In the genomic region with DNA sequence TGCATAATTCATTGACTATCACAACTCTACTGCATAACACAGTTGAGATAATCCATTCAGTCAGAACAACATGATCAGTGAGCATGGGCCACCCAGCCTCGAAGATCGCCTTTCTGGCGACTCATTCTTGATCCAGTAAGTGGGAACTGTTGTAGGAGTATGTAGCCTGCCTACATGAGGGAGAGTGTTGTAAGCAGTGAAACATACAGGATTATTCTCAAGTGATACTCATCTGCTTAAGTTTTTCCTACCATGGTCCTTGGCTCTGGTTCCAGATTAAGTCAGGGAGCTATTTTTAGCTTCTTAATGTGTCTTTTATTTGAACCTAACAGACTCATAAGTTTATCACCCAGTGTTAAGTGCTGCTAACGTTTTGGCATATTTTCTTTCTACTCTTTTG, we compare ENCODE assay signal across 15 cellular contexts. TPM values are rescaled to one million over a fixed set of nuclear protein-coding genes. Genes with fewer than 3 reads are reported as not detected.
A peak's percentile ranks its signal among the peaks of the same experiment; 100 is the strongest.
DNase-seq lines count a peak whose midpoint lies in the region; ATAC-seq and TF ChIP-seq lines count a peak whose summit lies in the region.
"Had no signal": no experiment of that assay in that cellular context is flagged by ENCODE, and none has a peak within 500 bp of the region (broad histone marks: within the 10 kb centered on the region; RNA-seq: fewer than 3 reads in every experiment).

No MANE protein-coding gene starts in this region.

- H3K27me3 ChIP-seq in IMR-90 (ENCODE audit: control insufficient read depth, insufficient read depth, low read length) = no peaks in the 10 kb centered on the region
- H3K27me3 ChIP-seq in left lung = no peaks in the 10 kb centered on the region
- no peaks in the 10 kb centered on the region for H3K27me3 ChIP-seq in testis
- H3K27me3 ChIP-seq in dorsolateral prefrontal cortex = no peaks in the 10 kb centered on the region
- H3K27me3 ChIP-seq in stomach = no peaks in the 10 kb centered on the region
- H3K27me3 ChIP-seq: cardiac muscle cell had no signal

- BruUV-seq in IMR-90 (replicated peaks; lab: Mats Ljungman, UMichigan) = no TSS peak

- no peak overlapping the region for H2AFZ ChIP-seq in IMR-90 (replicated peaks; ENCODE audit: low read length, poor library complexity)

- no peak overlapping the region for H3K56ac ChIP-seq in IMR-90 (ENCODE audit: extremely low read depth, insufficient read depth, low read length)

- H3K27ac ChIP-seq in IMR-90 (ENCODE audit: insufficient read depth, low read length) = no peak overlapping the region
- no peak overlapping the region for H3K27ac ChIP-seq in left lung
- no peak overlapping the region for H3K27ac ChIP-seq in testis
- no peak overlapping the region for H3K27ac ChIP-seq in dorsolateral prefrontal cortex
- no peak overlapping the region for H3K27ac ChIP-seq in stomach
- H3K27ac ChIP-seq: cardiac muscle cell had no signal

- POLR2A ChIA-PET in IMR-90 (lab: Charles Lee; ENCODE audit: unreplicated experiment) = interaction anchor here (0.7 kb wide), 1 partner anchor 47 kb away, joined by 3 read pairs; no protein-coding TSS in a partner anchor

- H3K18ac ChIP-seq in IMR-90 (ENCODE audit: low read depth, low read length) = no peak overlapping the region

- H3K4me3 ChIP-seq in IMR-90 (ENCODE audit: insufficient read depth, low read depth, low read length) (no peak overlapping the region), choroid plexus epithelial cell (ENCODE audit: low read depth, low read length) (no peak overlapping the region), left lung (no peak overlapping the region), testis (no peak overlapping the region), dorsolateral prefrontal cortex (no peak overlapping the region), stomach (no peak overlapping the region)
- H3K4me3 ChIP-seq: cardiac muscle cell had no signal

- H2AK9ac ChIP-seq in IMR-90 (replicated peaks; ENCODE audit: low read depth, low read length, poor library complexity) = no peak overlapping the region

- WGBS in IMR-90 (ENCODE audit: extremely low coverage in 2 of 2, insufficient read length in 1 of 2), 2 experiments = no CpG with 5 or more reads among the region's 4 CpGs
- 71 to 78% methylated on average over 4 of the region's 4 CpGs for WGBS in testis, 2 donors
- 66 to 79% (median 71%) methylated on average over 4 of the region's 4 CpGs for WGBS in stomach, 5 donors

- no peak overlapping the region for H2AK5ac ChIP-seq in IMR-90 (ENCODE audit: low read depth, low read length)

- H3K9me3 ChIP-seq in IMR-90 (ENCODE audit: control insufficient read depth, insufficient read depth, low read length) = no peaks in the 10 kb centered on the region
- H3K9me3 ChIP-seq in left lung = no peaks in the 10 kb centered on the region
- no peaks in the 10 kb centered on the region for H3K9me3 ChIP-seq in testis
- H3K9me3 ChIP-seq in stomach = no peaks in the 10 kb centered on the region

- no peak overlapping the region for H2BK5ac ChIP-seq in IMR-90 (ENCODE audit: low read depth, low read length, poor library complexity, severe bottlenecking)

- no peak overlapping the region for H4K91ac ChIP-seq in IMR-90 (ENCODE audit: insufficient read depth, low read depth, low read length)

- H3K4me1 ChIP-seq in IMR-90 (ENCODE audit: control insufficient read depth, insufficient read depth, low read length) = peaks cover 6% of the 10 kb centered on the region
- H3K4me1 ChIP-seq in left lung = peaks cover 3 to 29% of the 10 kb centered on the region in 2 donors
- no peaks in the 10 kb centered on the region for H3K4me1 ChIP-seq in testis
- H3K4me1 ChIP-seq in stomach = peaks cover 0 to 59% (median 18%) of the 10 kb centered on the region in 4 donors

- H4K5ac ChIP-seq in IMR-90 (ENCODE audit: low read depth, low read length) = no peak overlapping the region

- TF ChIP-seq RAD21 in IMR-90 (IDR thresholded peaks at IDR 0.05; ENCODE audit: low read length) = no peak

- peaks cover 23 to 43% of the 10 kb centered on the region in 2 experiments for H3K79me1 ChIP-seq in IMR-90 (ENCODE audit: low read depth in 1 of 2, low read length in 2 of 2)

- peak overlapping the region; percentile 12; the same call in 1 of the 2 replicates for H3K23ac ChIP-seq in IMR-90 (ENCODE audit: low read depth, low read length)

- TF ChIP-seq POLR2A in IMR-90 (IDR thresholded peaks at IDR 0.05; ENCODE audit: low read depth, low read length) (no peak), testis (IDR thresholded peaks at IDR 0.05) (no peak), stomach (IDR thresholded peaks at IDR 0.05) (no peak)

- H2BK15ac ChIP-seq in IMR-90 (ENCODE audit: low read depth, low read length) = no peak overlapping the region

- no peak overlapping the region for H2BK20ac ChIP-seq in IMR-90 (ENCODE audit: low read depth, low read length)

- no peak overlapping the region for H3K9ac ChIP-seq in IMR-90 (ENCODE audit: low read depth, low read length)

- dilution Hi-C loops in IMR-90 (cut with HindIII; ENCODE audit: low sequenced_read_pairs, unreplicated experiment) = no loop called here

- no peak for TF ChIP-seq CTCF in IMR-90 (conservative IDR thresholded peaks at IDR 0.05; ENCODE audit: low read depth, low read length)
- TF ChIP-seq CTCF in choroid plexus epithelial cell (conservative IDR thresholded peaks at IDR 0.05; ENCODE audit: low read depth, low read length) = no peak
- no peak for TF ChIP-seq CTCF in left lung (IDR thresholded peaks at IDR 0.05)
- no peak for TF ChIP-seq CTCF in testis (IDR thresholded peaks at IDR 0.05)
- no peak for TF ChIP-seq CTCF in dorsolateral prefrontal cortex (IDR thresholded peaks at IDR 0.05 in 54 of 56, conservative IDR thresholded peaks at IDR 0.05 in 2 of 56; ENCODE audit: low read depth in 1 of 56, partially characterized antibody in 56 of 56)
- no peak for TF ChIP-seq CTCF in stomach (IDR thresholded peaks at IDR 0.05)

- intact Hi-C loops in IMR-90 (cut with micrococcal nuclease) (loop anchor here (5.0 kb wide), 1 partner anchor 37 kb away; no protein-coding TSS in a partner anchor), left lung (cut with DNase I) (no loop called here), testis (cut with DNase I; ENCODE audit: low total_unique reads) (no loop called here), dorsolateral prefrontal cortex (cut with DNase I) (no loop called here), stomach (cut with DNase I; ENCODE audit: low total_unique reads) (no loop called here)

- H3K36me3 ChIP-seq in IMR-90 (ENCODE audit: control insufficient read depth, insufficient read depth, low read length) (peaks cover 45% of the 10 kb centered on the region), left lung (peaks cover 3 to 83% of the 10 kb centered on the region in 2 donors), testis (ENCODE audit: low read depth, missing control alignments) (no peaks in the 10 kb centered on the region), stomach (peaks cover 36 to 90% (median 86%) of the 10 kb centered on the region in 4 donors)

- H4K20me1 ChIP-seq in IMR-90 (ENCODE audit: insufficient read depth, low read length) = peaks cover 46% of the 10 kb centered on the region

- H3K4ac ChIP-seq in IMR-90 (ENCODE audit: low read depth, low read length) = no peak overlapping the region

- no peak for TF ChIP-seq EP300 in stomach (IDR thresholded peaks at IDR 0.05)

- no peak overlapping the region for H4K8ac ChIP-seq in IMR-90 (ENCODE audit: low read depth in 2 of 2, low read length in 2 of 2)

- H3K14ac ChIP-seq in IMR-90 (replicated peaks; ENCODE audit: low read depth, low read length) = peak overlapping the region; percentile 38

- DNase-seq in AG20443 (ENCODE audit: low spot score) (peak; percentile 25), IMR-90 (peak; percentile 76), choroid plexus epithelial cell (ENCODE audit: low read depth) (peak; percentile 68), left lung (peak in 1 of 2 donors; percentile 17), testis (no peak), dorsolateral prefrontal cortex (no peak), NCI-H526 treated with DMSO at 0.1 percent for 48 hours (lab: John Stamatoyannopoulos, UW) (no peak), stomach (no peak)
- DNase-seq: activated CD4-positive, CD25-positive, alpha-beta regulatory T cell treated with anti-CD3 and anti-CD28 coated beads, Interleukin-2, amount 50 U/mL, for 72 hours; activated T-cell treated with anti-CD3 and anti-CD28 coated beads, Interleukin-2, amount 50 U/mL, for 48 hours; CD8-positive, alpha-beta T cell; kidney; NCI-H1105 treated with DMSO at 0.1 percent for 48 hours had no signal

- H3K4me2 ChIP-seq in IMR-90 (ENCODE audit: low read depth, low read length) = no peak overlapping the region

- in situ Hi-C loops in IMR-90 (cut with MboI; ENCODE audit: low sequenced_read_pairs) = no loop called here

- peak; percentile 73; the same call in 1 of the 2 replicates for ATAC-seq in IMR-90 (ENCODE audit: low read depth)
- peak; percentile 58 for ATAC-seq in left lung
- ATAC-seq: CD8-positive, alpha-beta T cell; esophagus mucosa had no signal

- CTCF ChIA-PET in IMR-90 (lab: Yijun Ruan, JAX) = interaction anchor here (0.7 kb wide), 1 partner anchor 836 kb away, joined by 3 read pairs; no protein-coding TSS in a partner anchor

- no peak overlapping the region for H2BK120ac ChIP-seq in IMR-90 (ENCODE audit: low read depth, low read length)

- H3K9me1 ChIP-seq in IMR-90 (ENCODE audit: insufficient read depth, low read length) = peaks cover 12% of the 10 kb centered on the region; the same call in 1 of the 2 replicates

TF ChIP-seq in IMR-90, 13 proteins besides CTCF, POLR2A, EP300 and RAD21 (continues in another document):
- TF ChIP-seq, protein P1, sequence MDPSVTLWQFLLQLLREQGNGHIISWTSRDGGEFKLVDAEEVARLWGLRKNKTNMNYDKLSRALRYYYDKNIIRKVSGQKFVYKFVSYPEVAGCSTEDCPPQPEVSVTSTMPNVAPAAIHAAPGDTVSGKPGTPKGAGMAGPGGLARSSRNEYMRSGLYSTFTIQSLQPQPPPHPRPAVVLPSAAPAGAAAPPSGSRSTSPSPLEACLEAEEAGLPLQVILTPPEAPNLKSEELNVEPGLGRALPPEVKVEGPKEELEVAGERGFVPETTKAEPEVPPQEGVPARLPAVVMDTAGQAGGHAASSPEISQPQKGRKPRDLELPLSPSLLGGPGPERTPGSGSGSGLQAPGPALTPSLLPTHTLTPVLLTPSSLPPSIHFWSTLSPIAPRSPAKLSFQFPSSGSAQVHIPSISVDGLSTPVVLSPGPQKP (IDR thresholded peaks at IDR 0.05; ENCODE audit: borderline replicate concordance, low read depth, low read length) = no peak
- TF ChIP-seq CEBPB (IDR thresholded peaks at IDR 0.05; ENCODE audit: low read depth, low read length) (peak; percentile 5; the same call in 1 of the 2 replicates), MAFK (IDR thresholded peaks at IDR 0.05; ENCODE audit: low read depth, low read length) (no peak)

RNA-seq across cellular contexts. Expression of a gene that starts 44.0 kb away (rescaled TPM):
- total RNA-seq in IMR-90 (2012; rRNA removed) (400 and 527 TPM in 2 replicates), left lung (100 to 1,000 TPM in 1 of 2 donors, 10 to 100 TPM in 1; 98.5 to 112 TPM), testis (100 to 1,000 TPM; 120 to 132 TPM), dorsolateral prefrontal cortex (100 to 1,000 TPM in 26 of 120 experiments, 10 to 100 TPM in 94; 61.1 to 127 (median 93.1) TPM), stomach (100 to 1,000 TPM in 4 of 5 donors, 10 to 100 TPM in 1; 79.0 to 531 (median 143) TPM)
- polyA plus RNA-seq in IMR-90 (2012; rRNA removed) (42.5 and 45.5 TPM in 2 replicates), testis (ENCODE audit: insufficient read depth, low read depth, low replicate concordance) (83.4 TPM), stomach (10 to 100 TPM in 2 of 3 donors, 1 to 10 TPM in 1; 7.5 to 28.3 (median 19.8) TPM)
- polyA plus RNA-seq in IMR-90 (2012; cell fraction: cytosol; rRNA removed) = 9.4 and 12.8 TPM in 2 replicates
- polyA plus RNA-seq in IMR-90 (2012; cell fraction: nucleus; rRNA removed; ENCODE audit: low replicate concordance) = 4.1 and 28.1 TPM in 2 replicates

Comparison
In these comparisons a context has a peak if more than half of its experiments do, and no peak if none do; other contexts are left out.
1. DNase-seq: peak in AG20443 (single experiment), IMR-90 (single experiment) and choroid plexus epithelial cell (single experiment); none in testis (single experiment), dorsolateral prefrontal cortex (0 of 10), NCI-H526 treated with DMSO at 0.1 percent for 48 hours (single experiment) and stomach (single experiment).